Comparison of ENCODE assay signal across 9 cellular contexts in genomic region chr11:61817471-61818202, GRCh38. TPM values are rescaled to one million over a fixed set of nuclear protein-coding genes. Genes with fewer than 3 reads are reported as not detected.
DNase-seq lines count a peak whose midpoint lies in the region; ATAC-seq, FAIRE-seq and TF ChIP-seq lines count a peak whose summit lies in the region.
"Had no signal": no experiment of that assay in that cellular context is flagged by ENCODE, and none has a peak within 500 bp of the region (broad histone marks: within the 10 kb centered on the region; RNA-seq: fewer than 3 reads in every experiment).

No MANE protein-coding gene starts in this region.

- peak; percentile 31 for FAIRE-seq in endothelial cell of umbilical vein (lab: Jason Lieb, UNC)
- FAIRE-seq: islet of Langerhans had no signal

- H3K4me3 ChIP-seq in DND-41 (ENCODE audit: low read depth in 1 of 2, low read length in 2 of 2) (peak overlapping the region; percentile 37 to 74; a peak in 3 of 4 replicates), OCI-LY3 (ENCODE audit: low read length) (peak overlapping the region; percentile 91), endothelial cell of umbilical vein (replicated peaks in 1 of 3; ENCODE audit: insufficient read depth in 1 of 3, low read depth in 1 of 3, low read length in 3 of 3) (peak overlapping the region; percentile 5 to 66 (median 62)), prostate gland (no peak overlapping the region)

- ATAC-seq in DND-41 (ENCODE audit: insufficient read depth, low read depth) (no peak), HG03460 (IDR thresholded peaks at IDR 0.05; ENCODE audit: unreplicated experiment) (no peak)

- dilution Hi-C loops in endothelial cell of umbilical vein (cut with MboI; ENCODE audit: extremely low pct_ligation_motif_present, low sequenced_read_pairs), result no loop called here

- intact Hi-C loops in endothelial cell of umbilical vein (cut with micrococcal nuclease), result loop anchor here (1.0 to 5.0 kb wide), 3 partner anchors 10 to 290 kb away; partner anchors contain the start of gene FTH1
- intact Hi-C loops in prostate gland (cut with DNase I), result loop anchor here (5.0 kb wide), 2 partner anchors 70 to 155 kb away; no protein-coding TSS in a partner anchor

- H3K79me2 ChIP-seq in DND-41 (ENCODE audit: insufficient read depth, low read length) (peaks cover 44% of the 10 kb centered on the region), OCI-LY3 (ENCODE audit: low read length) (peaks cover 38% of the 10 kb centered on the region), endothelial cell of umbilical vein (ENCODE audit: control insufficient read depth, insufficient read depth, low read length) (peaks cover 26% of the 10 kb centered on the region)

- H3K36me3 ChIP-seq in DND-41 (ENCODE audit: insufficient read depth, low read length) (peaks cover 32% of the 10 kb centered on the region), OCI-LY3 (replicated peaks; ENCODE audit: low read depth, low read length) (peaks cover 18% of the 10 kb centered on the region), endothelial cell of umbilical vein (ENCODE audit: control insufficient read depth in 2 of 2, extremely low read depth in 1 of 2, insufficient read depth in 2 of 2, low read length in 2 of 2) (peaks cover 2 to 4% of the 10 kb centered on the region in 2 experiments), prostate gland (no peaks in the 10 kb centered on the region)

- no peaks in the 10 kb centered on the region for H3K9me3 ChIP-seq in DND-41 (ENCODE audit: insufficient read depth, low read length, severe bottlenecking)
- no peaks in the 10 kb centered on the region for H3K9me3 ChIP-seq in OCI-LY3 (ENCODE audit: insufficient read depth, low read length)
- no peaks in the 10 kb centered on the region for H3K9me3 ChIP-seq in endothelial cell of umbilical vein (replicated peaks; ENCODE audit: control insufficient read depth, insufficient read depth, low read length)
- no peaks in the 10 kb centered on the region for H3K9me3 ChIP-seq in prostate gland

- TF ChIP-seq CTCF in DND-41 (IDR thresholded peaks at IDR 0.05; ENCODE audit: borderline replicate concordance, extremely low read depth, low read length, poor library complexity, severe bottlenecking) (no peak), OCI-LY3 (IDR thresholded peaks at IDR 0.05; ENCODE audit: low read depth, low read length) (no peak), endothelial cell of umbilical vein (IDR thresholded peaks at IDR 0.05; ENCODE audit: extremely low read depth in 1 of 2, insufficient read depth in 1 of 2, low read depth in 1 of 2, low read length in 2 of 2) (no peak), prostate gland (IDR thresholded peaks at IDR 0.05) (no peak)

- peaks cover 28% of the 10 kb centered on the region for H3K4me1 ChIP-seq in DND-41 (ENCODE audit: insufficient read depth, low read length)
- peaks cover 17% of the 10 kb centered on the region for H3K4me1 ChIP-seq in OCI-LY3 (ENCODE audit: low read length)
- H3K4me1 ChIP-seq in endothelial cell of umbilical vein (ENCODE audit: control insufficient read depth, extremely low read depth, insufficient read depth, low read length), result peaks cover 19% of the 10 kb centered on the region
- no peaks in the 10 kb centered on the region for H3K4me1 ChIP-seq in prostate gland (replicated peaks)

- H3K27me3 ChIP-seq in DND-41 (ENCODE audit: insufficient read depth, low read length, poor library complexity) (no peaks in the 10 kb centered on the region), OCI-LY3 (ENCODE audit: low read depth, low read length) (no peaks in the 10 kb centered on the region), endothelial cell of umbilical vein (ENCODE audit: control insufficient read depth in 2 of 2, insufficient read depth in 2 of 2, low read length in 2 of 2) (no peaks in the 10 kb centered on the region), prostate gland (replicated peaks; ENCODE audit: insufficient read depth) (no peaks in the 10 kb centered on the region)

- CTCF ChIA-PET in endothelial cell of umbilical vein (lab: Charles Lee), result interaction anchor here (1.0 to 5.5 kb wide), 7 partner anchors 11 to 264 kb away, joined by 4 to 56 read pairs (median 12); partner anchors contain the start of gene FADS2

- peaks cover 15% of the 10 kb centered on the region for H4K20me1 ChIP-seq in DND-41 (ENCODE audit: insufficient read depth, low read length)
- no peaks in the 10 kb centered on the region for H4K20me1 ChIP-seq in OCI-LY3 (ENCODE audit: insufficient read depth, low read length)
- H4K20me1 ChIP-seq in endothelial cell of umbilical vein (replicated peaks; ENCODE audit: control insufficient read depth, extremely low read depth, insufficient read depth, low read length), result no peaks in the 10 kb centered on the region

- TSS peak; percentile 30 for BruUV-seq in endothelial cell of umbilical vein (replicated peaks; lab: Mats Ljungman, UMichigan)

- H3K27ac ChIP-seq in DND-41 (ENCODE audit: low read length), result peak overlapping the region; percentile 84
- peak overlapping the region; percentile 28 for H3K27ac ChIP-seq in OCI-LY3 (ENCODE audit: low read length)
- peak overlapping the region; percentile 46 for H3K27ac ChIP-seq in endothelial cell of umbilical vein (ENCODE audit: insufficient read depth, low read depth, low read length)
- H3K27ac ChIP-seq in prostate gland, result peak overlapping the region; percentile 87 to 94

- H3K4me2 ChIP-seq in DND-41 (ENCODE audit: insufficient read depth, low read length) (peak overlapping the region; percentile 83), OCI-LY3 (ENCODE audit: low read length) (peak overlapping the region; percentile 81), endothelial cell of umbilical vein (ENCODE audit: insufficient read depth, low read length) (peak overlapping the region; percentile 65)

- no peaks in the 10 kb centered on the region for H3K9me1 ChIP-seq in endothelial cell of umbilical vein (replicated peaks; ENCODE audit: control insufficient read depth, extremely low read depth, insufficient read depth, low read length)

- H2AFZ ChIP-seq in DND-41 (ENCODE audit: low read depth, low read length) (peak overlapping the region; percentile 77), OCI-LY3 (ENCODE audit: low read depth, low read length) (0 out of 2 replicates have a peak overlapping the region, but pooled peaks have one; percentile 9), endothelial cell of umbilical vein (ENCODE audit: low read depth, low read length) (no peak overlapping the region)

- WGBS in prostate gland, result 70% methylated on average over 6 of the region's 6 CpGs

- POLR2A ChIA-PET in endothelial cell of umbilical vein (lab: Charles Lee), result interaction anchor here (1.2 to 5.0 kb wide), 2 partner anchors 12 to 21 kb away, joined by 3 to 36 read pairs; partner anchors contain the start of gene FADS2

- DNase-seq in DND-41 (no peak), endothelial cell of umbilical vein (ENCODE audit: low read depth, low spot score) (no peak), prostate gland (ENCODE audit: low spot score) (no peak), COLO829 (ENCODE audit: low spot score) (no peak)
- no peak for DNase-seq in stimulated activated CD4-positive, alpha-beta T cell treated with anti-CD3 and anti-CD28 coated beads, Interleukin-2, amount 100 ng/mL, for 48 hours
- DNase-seq in stimulated activated CD4-positive, alpha-beta T cell treated with anti-CD3 and anti-CD28 coated beads, Interleukin-4, amount 100 ng/mL, for 4 hours, result no peak

- peak overlapping the region; percentile 96 for H3K9ac ChIP-seq in DND-41 (ENCODE audit: low read depth, low read length)
- H3K9ac ChIP-seq in OCI-LY3 (ENCODE audit: low read length), result peak overlapping the region; percentile 89
- peak overlapping the region; percentile 46 for H3K9ac ChIP-seq in endothelial cell of umbilical vein (replicated peaks; ENCODE audit: extremely low read depth, insufficient read depth, low read length)

- TF ChIP-seq POLR2A in endothelial cell of umbilical vein (IDR thresholded peaks at IDR 0.05; ENCODE audit: low read depth, low read length), result no peak
- no peak for TF ChIP-seq POLR2A in prostate gland (IDR thresholded peaks at IDR 0.05)

RNA-seq across cellular contexts. Expression of gene FADS1, which starts 0.8 kb away (rescaled TPM):
- 109 and 110 TPM in 2 replicates for total RNA-seq in endothelial cell of umbilical vein
- 121 and 125 TPM in 2 replicates for polyA plus RNA-seq in endothelial cell of umbilical vein
- 73.0 and 77.1 TPM in 2 replicates for polyA plus RNA-seq in endothelial cell of umbilical vein (2011; cell fraction: cytosol; rRNA removed)
- polyA plus RNA-seq in endothelial cell of umbilical vein (2011; cell fraction: nucleus; rRNA removed), result 79.5 and 82.4 TPM in 2 replicates
- polyA plus RNA-seq in endothelial cell of umbilical vein (2012), result 50.4 and 68.5 TPM in 2 replicates
- 192 and 208 TPM in 2 replicates for polyA minus RNA-seq in endothelial cell of umbilical vein
- 289 TPM for polyA minus RNA-seq in endothelial cell of umbilical vein (2011; cell fraction: cytosol; rRNA and poly(A)+ RNA removed)
- 51.4 and 61.8 TPM in 2 replicates for polyA minus RNA-seq in endothelial cell of umbilical vein (2011; cell fraction: nucleus; rRNA and poly(A)+ RNA removed)
- 10 to 100 TPM; 15.0 to 38.7 TPM for total RNA-seq in prostate gland

RNA-seq across cellular contexts. Expression of gene FADS2, which starts 10.5 kb away (rescaled TPM):
- total RNA-seq in endothelial cell of umbilical vein (668 and 694 TPM in 2 replicates), prostate gland (100 to 1,000 TPM in 1 of 2 donors, 10 to 100 TPM in 1; 67.5 to 213 TPM)
- polyA plus RNA-seq in endothelial cell of umbilical vein, result 898 and 969 TPM in 2 replicates
- 619 and 783 TPM in 2 replicates for polyA plus RNA-seq in endothelial cell of umbilical vein (2011; cell fraction: cytosol; rRNA removed)
- 552 and 630 TPM in 2 replicates for polyA plus RNA-seq in endothelial cell of umbilical vein (2011; cell fraction: nucleus; rRNA removed)
- 311 and 450 TPM in 2 replicates for polyA plus RNA-seq in endothelial cell of umbilical vein (2012)
- polyA minus RNA-seq in endothelial cell of umbilical vein, result 1,118 and 1,176 TPM in 2 replicates
- 46.5 TPM for polyA minus RNA-seq in endothelial cell of umbilical vein (2011; cell fraction: cytosol; rRNA and poly(A)+ RNA removed)
- 172 and 219 TPM in 2 replicates for polyA minus RNA-seq in endothelial cell of umbilical vein (2011; cell fraction: nucleus; rRNA and poly(A)+ RNA removed)

RNA-seq across cellular contexts. Expression of gene FEN1, which starts 24.9 kb away (rescaled TPM):
- total RNA-seq in endothelial cell of umbilical vein, result 57.9 and 60.5 TPM in 2 replicates
- 22.9 and 29.3 TPM in 2 replicates for polyA plus RNA-seq in endothelial cell of umbilical vein
- polyA plus RNA-seq in endothelial cell of umbilical vein (2011; cell fraction: cytosol; rRNA removed), result 38.3 and 46.5 TPM in 2 replicates
- polyA plus RNA-seq in endothelial cell of umbilical vein (2011; cell fraction: nucleus; rRNA removed), result 18.7 and 24.5 TPM in 2 replicates
- 28.8 and 51.8 TPM in 2 replicates for polyA plus RNA-seq in endothelial cell of umbilical vein (2012)
- 43.4 and 48.2 TPM in 2 replicates for polyA minus RNA-seq in endothelial cell of umbilical vein
- polyA minus RNA-seq in endothelial cell of umbilical vein (2011; cell fraction: cytosol; rRNA and poly(A)+ RNA removed), result 96.6 TPM
- polyA minus RNA-seq in endothelial cell of umbilical vein (2011; cell fraction: nucleus; rRNA and poly(A)+ RNA removed), result 16.6 TPM in 2 replicates
- 10 to 100 TPM; 12.8 to 18.4 TPM for total RNA-seq in prostate gland

RNA-seq across cellular contexts. Expression of gene TMEM258, which starts 25.2 kb away (rescaled TPM):
- total RNA-seq in endothelial cell of umbilical vein (139 and 140 TPM in 2 replicates), prostate gland (10 to 100 TPM; 34.8 to 82.9 TPM)
- polyA plus RNA-seq in endothelial cell of umbilical vein, result 534 and 632 TPM in 2 replicates
- 418 and 490 TPM in 2 replicates for polyA plus RNA-seq in endothelial cell of umbilical vein (2011; cell fraction: cytosol; rRNA removed)
- 98.0 and 104 TPM in 2 replicates for polyA plus RNA-seq in endothelial cell of umbilical vein (2011; cell fraction: nucleus; rRNA removed)
- 399 and 519 TPM in 2 replicates for polyA plus RNA-seq in endothelial cell of umbilical vein (2012)
- 266 and 269 TPM in 2 replicates for polyA minus RNA-seq in endothelial cell of umbilical vein
- polyA minus RNA-seq in endothelial cell of umbilical vein (2011; cell fraction: cytosol; rRNA and poly(A)+ RNA removed), result 112 TPM
- polyA minus RNA-seq in endothelial cell of umbilical vein (2011; cell fraction: nucleus; rRNA and poly(A)+ RNA removed), result 47.6 and 56.5 TPM in 2 replicates

Comparison
In these comparisons a context has a peak if more than half of its experiments do, and no peak if none do; other contexts are left out.
1. H3K27ac ChIP-seq: peak in every context shown above with its lines; median percentile 90 in prostate gland; 84 in DND-41; 46 in endothelial cell of umbilical vein; 28 in OCI-LY3.
2. H3K4me3 ChIP-seq: peak in DND-41 (2 of 2), OCI-LY3 (single experiment) and endothelial cell of umbilical vein (3 of 3); none in prostate gland (0 of 2).
3. H3K9ac ChIP-seq: peak in every context shown above with its lines; median percentile 96 in DND-41; 89 in OCI-LY3; 46 in endothelial cell of umbilical vein.
4. Peak in every context shown above with its lines, with median percentiles within 50 percentile points of each other: H3K4me2 ChIP-seq.